In the genomic region with DNA sequence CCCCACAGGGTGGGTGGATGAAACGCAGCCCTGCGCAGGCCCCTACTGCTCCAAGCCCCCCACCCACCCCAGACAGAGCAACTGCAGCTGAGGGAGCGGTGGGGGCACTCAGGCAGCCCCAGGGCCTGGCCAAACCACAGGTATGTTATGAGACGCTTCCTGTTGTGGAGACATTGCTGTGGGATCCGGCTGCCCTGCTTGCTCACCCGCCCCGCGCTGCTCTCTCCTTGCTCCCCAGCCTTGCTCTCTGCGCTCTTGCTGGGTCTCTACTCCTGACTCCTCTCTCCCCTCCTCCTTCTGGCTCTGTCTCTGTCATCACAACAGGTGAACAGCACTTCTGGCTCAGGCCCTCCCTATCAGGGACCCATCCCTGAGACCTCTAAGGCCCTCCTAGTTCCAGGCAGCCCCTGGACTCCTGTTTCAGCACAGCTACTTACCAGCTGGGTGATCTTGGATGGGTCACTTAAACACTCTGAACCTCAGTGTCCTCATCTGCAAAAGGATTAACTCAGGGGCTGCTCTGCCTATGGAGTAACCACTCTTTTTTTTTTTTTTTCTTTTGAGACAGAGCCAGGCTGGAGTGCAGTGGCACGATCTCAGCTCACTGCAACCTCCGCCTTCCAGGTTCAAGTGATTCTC, we compare ENCODE assay signal across 8 cellular contexts. TPM values are rescaled to one million over a fixed set of nuclear protein-coding genes. Genes with fewer than 3 reads are reported as not detected.
DNase-seq lines count a peak whose midpoint lies in the region; ATAC-seq and TF ChIP-seq lines count a peak whose summit lies in the region.

No MANE protein-coding gene starts in this region.

- no peaks in the 10 kb centered on the region for H3K9me3 Mint-ChIP-seq in WTC11

- no peaks in the 10 kb centered on the region for H3K4me1 Mint-ChIP-seq in WTC11

- peak; percentile 35 for ATAC-seq in WTC11
- no peak for ATAC-seq in HG02981 (IDR thresholded peaks at IDR 0.05; ENCODE audit: unreplicated experiment)
- no peak for ATAC-seq in HG02588 (IDR thresholded peaks at IDR 0.05; ENCODE audit: unreplicated experiment)

- CTCF ChIA-PET in WTC11 (lab: Charles Lee), result interaction anchor here (0.6 to 2.0 kb wide), 3 partner anchors 10 to 26 kb away, joined by 4 to 10 read pairs (median 4); no protein-coding TSS in a partner anchor

- H3K4me3 Mint-ChIP-seq in WTC11, result no peak overlapping the region

- DNase-seq in HT-29 (ENCODE audit: low spot score), result peak; percentile 43
- no peak for DNase-seq in WTC11 (ENCODE audit: low spot score)
- peak; percentile 56 for DNase-seq in epidermal melanocyte (ENCODE audit: insufficient read length, low spot score)
- DNase-seq in stimulated activated CD8-positive, alpha-beta memory T cell treated with anti-CD3 and anti-CD28 coated beads, Interleukin-15, amount 100 ng/mL, for 48 hours (ENCODE audit: low read depth in 2 of 2), result peak; percentile 11 to 15
- no peak for DNase-seq in NOMO-1 treated with dmso at 0.1 percent for 144 hours (lab: John Stamatoyannopoulos, UW; ENCODE audit: unreplicated experiment)
- DNase-seq in NCI-H1048 (lab: John Stamatoyannopoulos, UW), result no peak

- POLR2A ChIA-PET in WTC11 (lab: Charles Lee), result no interaction called here

- TF ChIP-seq CTCF in WTC11 (IDR thresholded peaks at IDR 0.05), result no peak

- H3K36me3 Mint-ChIP-seq in WTC11, result no peaks in the 10 kb centered on the region

- no peak overlapping the region for H3K27ac Mint-ChIP-seq in WTC11

- H3K27me3 Mint-ChIP-seq in WTC11 (ENCODE audit: low read depth), result no peaks in the 10 kb centered on the region

TF ChIP-seq in WTC11, 78 proteins besides CTCF, POLR2A, EP300 and RAD21:
- TF ChIP-seq, protein P1, sequence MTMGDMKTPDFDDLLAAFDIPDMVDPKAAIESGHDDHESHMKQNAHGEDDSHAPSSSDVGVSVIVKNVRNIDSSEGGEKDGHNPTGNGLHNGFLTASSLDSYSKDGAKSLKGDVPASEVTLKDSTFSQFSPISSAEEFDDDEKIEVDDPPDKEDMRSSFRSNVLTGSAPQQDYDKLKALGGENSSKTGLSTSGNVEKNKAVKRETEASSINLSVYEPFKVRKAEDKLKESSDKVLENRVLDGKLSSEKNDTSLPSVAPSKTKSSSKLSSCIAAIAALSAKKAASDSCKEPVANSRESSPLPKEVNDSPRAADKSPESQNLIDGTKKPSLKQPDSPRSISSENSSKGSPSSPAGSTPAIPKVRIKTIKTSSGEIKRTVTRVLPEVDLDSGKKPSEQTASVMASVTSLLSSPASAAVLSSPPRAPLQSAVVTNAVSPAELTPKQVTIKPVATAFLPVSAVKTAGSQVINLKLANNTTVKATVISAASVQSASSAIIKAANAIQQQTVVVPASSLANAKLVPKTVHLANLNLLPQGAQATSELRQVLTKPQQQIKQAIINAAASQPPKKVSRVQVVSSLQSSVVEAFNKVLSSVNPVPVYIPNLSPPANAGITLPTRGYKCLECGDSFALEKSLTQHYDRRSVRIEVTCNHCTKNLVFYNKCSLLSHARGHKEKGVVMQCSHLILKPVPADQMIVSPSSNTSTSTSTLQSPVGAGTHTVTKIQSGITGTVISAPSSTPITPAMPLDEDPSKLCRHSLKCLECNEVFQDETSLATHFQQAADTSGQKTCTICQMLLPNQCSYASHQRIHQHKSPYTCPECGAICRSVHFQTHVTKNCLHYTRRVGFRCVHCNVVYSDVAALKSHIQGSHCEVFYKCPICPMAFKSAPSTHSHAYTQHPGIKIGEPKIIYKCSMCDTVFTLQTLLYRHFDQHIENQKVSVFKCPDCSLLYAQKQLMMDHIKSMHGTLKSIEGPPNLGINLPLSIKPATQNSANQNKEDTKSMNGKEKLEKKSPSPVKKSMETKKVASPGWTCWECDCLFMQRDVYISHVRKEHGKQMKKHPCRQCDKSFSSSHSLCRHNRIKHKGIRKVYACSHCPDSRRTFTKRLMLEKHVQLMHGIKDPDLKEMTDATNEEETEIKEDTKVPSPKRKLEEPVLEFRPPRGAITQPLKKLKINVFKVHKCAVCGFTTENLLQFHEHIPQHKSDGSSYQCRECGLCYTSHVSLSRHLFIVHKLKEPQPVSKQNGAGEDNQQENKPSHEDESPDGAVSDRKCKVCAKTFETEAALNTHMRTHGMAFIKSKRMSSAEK (CRISPR knock-in tag; IDR thresholded peaks at IDR 0.05; ENCODE audit: borderline replicate concordance), result no peak
- TF ChIP-seq, protein P2, sequence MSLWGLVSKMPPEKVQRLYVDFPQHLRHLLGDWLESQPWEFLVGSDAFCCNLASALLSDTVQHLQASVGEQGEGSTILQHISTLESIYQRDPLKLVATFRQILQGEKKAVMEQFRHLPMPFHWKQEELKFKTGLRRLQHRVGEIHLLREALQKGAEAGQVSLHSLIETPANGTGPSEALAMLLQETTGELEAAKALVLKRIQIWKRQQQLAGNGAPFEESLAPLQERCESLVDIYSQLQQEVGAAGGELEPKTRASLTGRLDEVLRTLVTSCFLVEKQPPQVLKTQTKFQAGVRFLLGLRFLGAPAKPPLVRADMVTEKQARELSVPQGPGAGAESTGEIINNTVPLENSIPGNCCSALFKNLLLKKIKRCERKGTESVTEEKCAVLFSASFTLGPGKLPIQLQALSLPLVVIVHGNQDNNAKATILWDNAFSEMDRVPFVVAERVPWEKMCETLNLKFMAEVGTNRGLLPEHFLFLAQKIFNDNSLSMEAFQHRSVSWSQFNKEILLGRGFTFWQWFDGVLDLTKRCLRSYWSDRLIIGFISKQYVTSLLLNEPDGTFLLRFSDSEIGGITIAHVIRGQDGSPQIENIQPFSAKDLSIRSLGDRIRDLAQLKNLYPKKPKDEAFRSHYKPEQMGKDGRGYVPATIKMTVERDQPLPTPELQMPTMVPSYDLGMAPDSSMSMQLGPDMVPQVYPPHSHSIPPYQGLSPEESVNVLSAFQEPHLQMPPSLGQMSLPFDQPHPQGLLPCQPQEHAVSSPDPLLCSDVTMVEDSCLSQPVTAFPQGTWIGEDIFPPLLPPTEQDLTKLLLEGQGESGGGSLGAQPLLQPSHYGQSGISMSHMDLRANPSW (CRISPR knock-in tag; conservative IDR thresholded peaks at IDR 0.05; ENCODE audit: low read depth), result no peak
- TF ChIP-seq, protein P3, sequence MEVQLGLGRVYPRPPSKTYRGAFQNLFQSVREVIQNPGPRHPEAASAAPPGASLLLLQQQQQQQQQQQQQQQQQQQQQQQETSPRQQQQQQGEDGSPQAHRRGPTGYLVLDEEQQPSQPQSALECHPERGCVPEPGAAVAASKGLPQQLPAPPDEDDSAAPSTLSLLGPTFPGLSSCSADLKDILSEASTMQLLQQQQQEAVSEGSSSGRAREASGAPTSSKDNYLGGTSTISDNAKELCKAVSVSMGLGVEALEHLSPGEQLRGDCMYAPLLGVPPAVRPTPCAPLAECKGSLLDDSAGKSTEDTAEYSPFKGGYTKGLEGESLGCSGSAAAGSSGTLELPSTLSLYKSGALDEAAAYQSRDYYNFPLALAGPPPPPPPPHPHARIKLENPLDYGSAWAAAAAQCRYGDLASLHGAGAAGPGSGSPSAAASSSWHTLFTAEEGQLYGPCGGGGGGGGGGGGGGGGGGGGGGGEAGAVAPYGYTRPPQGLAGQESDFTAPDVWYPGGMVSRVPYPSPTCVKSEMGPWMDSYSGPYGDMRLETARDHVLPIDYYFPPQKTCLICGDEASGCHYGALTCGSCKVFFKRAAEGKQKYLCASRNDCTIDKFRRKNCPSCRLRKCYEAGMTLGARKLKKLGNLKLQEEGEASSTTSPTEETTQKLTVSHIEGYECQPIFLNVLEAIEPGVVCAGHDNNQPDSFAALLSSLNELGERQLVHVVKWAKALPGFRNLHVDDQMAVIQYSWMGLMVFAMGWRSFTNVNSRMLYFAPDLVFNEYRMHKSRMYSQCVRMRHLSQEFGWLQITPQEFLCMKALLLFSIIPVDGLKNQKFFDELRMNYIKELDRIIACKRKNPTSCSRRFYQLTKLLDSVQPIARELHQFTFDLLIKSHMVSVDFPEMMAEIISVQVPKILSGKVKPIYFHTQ (CRISPR knock-in tag; IDR thresholded peaks at IDR 0.05), result no peak
- no peak for TF ChIP-seq ELF4 (CRISPR knock-in tag; IDR thresholded peaks at IDR 0.05; ENCODE audit: low read depth)
- no peak for TF ChIP-seq SOX15 (CRISPR knock-in tag; IDR thresholded peaks at IDR 0.05)

RNA-seq across cellular contexts. Expression of gene COL8A2, which starts 15.9 kb away (rescaled TPM):
- not detected in 2 replicates for total RNA-seq in HT-29 (2014; rRNA removed; shearing (Covaris generic))
- total RNA-seq in WTC11 (2021), result 2.3 to 3.5 TPM (median 3.3 TPM) in 3 replicates

RNA-seq across cellular contexts. Expression of gene ADPRS, which starts 20.5 kb away (rescaled TPM):
- 61.8 and 68.7 TPM in 2 replicates for total RNA-seq in HT-29 (2014; rRNA removed; shearing (Covaris generic))
- total RNA-seq in WTC11 (2021), result 30.0 to 32.7 TPM (median 31.2 TPM) in 3 replicates

RNA-seq across cellular contexts. Expression of gene TEKT2, which starts 25.3 kb away (rescaled TPM):
- total RNA-seq in HT-29 (2014; rRNA removed; shearing (Covaris generic)), result not detected in 2 replicates
- 1.9 to 2.5 TPM (median 2.0 TPM) in 3 replicates for total RNA-seq in WTC11 (2021)

RNA-seq across cellular contexts. Expression of gene TRAPPC3, which starts 40.1 kb away (rescaled TPM):
- total RNA-seq in HT-29 (2014; rRNA removed; shearing (Covaris generic)), result 65.8 and 80.9 TPM in 2 replicates
- 48.9 to 52.5 TPM (median 52.0 TPM) in 3 replicates for total RNA-seq in WTC11 (2021)

RNA-seq across cellular contexts. Expression of gene MAP7D1, which starts 46.8 kb away (rescaled TPM):
- 76.6 and 81.5 TPM in 2 replicates for total RNA-seq in HT-29 (2014; rRNA removed; shearing (Covaris generic))
- 65.0 to 88.7 TPM (median 72.0 TPM) in 3 replicates for total RNA-seq in WTC11 (2021)

Comparison
In these comparisons a context has a peak if more than half of its experiments do, and no peak if none do; other contexts are left out.
1. DNase-seq: peak in HT-29 (single experiment), epidermal melanocyte (single experiment) and stimulated activated CD8-positive, alpha-beta memory T cell treated with anti-CD3 and anti-CD28 coated beads, Interleukin-15, amount 100 ng/mL, for 48 hours (2 of 2); none in WTC11 (single experiment), NOMO-1 treated with dmso at 0.1 percent for 144 hours (single experiment) and NCI-H1048 (single experiment).